Comparison of ENCODE assay signal across 1 cellular context in genomic region chr14:50605776-50606175, GRCh38.
TF ChIP-seq lines count a peak whose summit lies in the region.

No MANE protein-coding gene starts in this region.

TF ChIP-seq in IMR-90, 13 proteins besides CTCF, POLR2A, EP300 and RAD21 (continued from another document):
- TF ChIP-seq USF2 (IDR thresholded peaks at IDR 0.05; ENCODE audit: low read depth, low read length) (no peak), FOS (IDR thresholded peaks at IDR 0.05; ENCODE audit: low read depth, low read length) (no peak)
